In the genomic region with DNA sequence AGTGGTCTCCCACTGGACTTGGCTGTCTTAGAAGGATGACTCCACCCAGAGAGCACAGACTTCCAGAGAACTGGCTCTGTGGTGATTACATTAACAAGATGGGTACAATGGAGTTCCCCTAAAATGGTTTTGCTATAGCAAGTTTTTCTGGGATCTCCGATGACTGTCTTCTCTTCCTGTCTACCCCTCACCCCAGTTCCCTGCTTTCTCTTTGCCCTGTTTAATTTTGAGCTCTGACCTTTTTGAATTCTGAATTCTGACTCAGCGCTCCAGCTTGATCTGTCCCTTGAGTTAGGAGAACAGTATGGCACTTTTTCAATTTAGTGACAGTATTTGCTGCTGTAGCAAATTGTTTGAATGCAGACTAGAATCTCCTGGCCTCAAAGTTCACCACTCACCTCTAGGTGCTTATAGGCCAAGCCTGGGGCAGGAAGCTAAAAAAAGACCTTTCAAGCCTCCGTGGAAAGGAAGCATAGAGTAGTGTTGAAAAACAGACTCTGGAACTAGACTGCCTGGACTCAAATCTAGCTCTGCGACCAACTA, we compare ENCODE assay signal across 9 cellular contexts. TPM values are rescaled to one million over a fixed set of nuclear protein-coding genes. Genes with fewer than 3 reads are reported as not detected.
DNase-seq lines count a peak whose midpoint lies in the region; ATAC-seq and TF ChIP-seq lines count a peak whose summit lies in the region.
"Had no signal": no experiment of that assay in that cellular context is flagged by ENCODE, and none has a peak within 500 bp of the region (broad histone marks: within the 10 kb centered on the region; RNA-seq: fewer than 3 reads in every experiment).

No MANE protein-coding gene starts in this region.

- H3K27me3 Mint-ChIP-seq in activated T-cell treated with anti-CD3 and anti-CD28 coated beads, Interleukin-2, amount 50 U/mL, for 4 hours (ENCODE audit: low read depth), result no peaks in the 10 kb centered on the region

- peak overlapping the region; percentile 91 to 99 for H3K27ac ChIP-seq in ascending aorta
- peak overlapping the region in 2 of 3 donors; percentile 30 to 59 for H3K27ac ChIP-seq in right lobe of liver
- peak overlapping the region in 3 of 4 donors; percentile 62 to 99 (median 80) for H3K27ac ChIP-seq in tibial nerve

- H3K4me1 Mint-ChIP-seq in activated T-cell treated with anti-CD3 and anti-CD28 coated beads, Interleukin-2, amount 50 U/mL, for 4 hours (ENCODE audit: low read depth), result peaks cover 73% of the 10 kb centered on the region

- H3K9me3 Mint-ChIP-seq in activated T-cell treated with anti-CD3 and anti-CD28 coated beads, Interleukin-2, amount 50 U/mL, for 4 hours, result no peaks in the 10 kb centered on the region

- H3K4me1 ChIP-seq in ascending aorta (peaks cover 2 to 33% of the 10 kb centered on the region in 2 donors), right lobe of liver (no peaks in the 10 kb centered on the region), tibial nerve (peaks cover 0 to 90% (median 47%) of the 10 kb centered on the region in 4 donors)

- H3K9me3 ChIP-seq in ascending aorta, result no peaks in the 10 kb centered on the region
- no peaks in the 10 kb centered on the region for H3K9me3 ChIP-seq in right lobe of liver
- H3K9me3 ChIP-seq in tibial nerve, result no peaks in the 10 kb centered on the region

- TF ChIP-seq POLR2A in right lobe of liver (IDR thresholded peaks at IDR 0.05) (no peak), tibial nerve (IDR thresholded peaks at IDR 0.05) (no peak)

- DNase-seq in activated T-cell treated with anti-CD3 and anti-CD28 coated beads, Interleukin-2, amount 50 U/mL, for 4 hours, result no peak
- no peak for DNase-seq in activated T-cell treated with anti-CD3 and anti-CD28 coated beads for 4 hours
- DNase-seq in ascending aorta (ENCODE audit: low spot score in 2 of 2), result no peak
- no peak for DNase-seq in right lobe of liver
- DNase-seq in tibial nerve (ENCODE audit: low spot score in 2 of 2), result no peak
- DNase-seq in cortex of kidney (lab: John Stamatoyannopoulos, UW), result no peak
- DNase-seq in NCI-H82 (lab: John Stamatoyannopoulos, UW), result no peak
- DNase-seq: NCI-H187 had no signal

- H3K36me3 ChIP-seq in ascending aorta (no peaks in the 10 kb centered on the region), right lobe of liver (no peaks in the 10 kb centered on the region), tibial nerve (no peaks in the 10 kb centered on the region)

- intact Hi-C loops in ascending aorta (cut with DNase I) (loop anchor here (2.0 kb wide), 2 partner anchors 14 to 22 kb away; no protein-coding TSS in a partner anchor), right lobe of liver (cut with DNase I) (no loop called here)

- TF ChIP-seq CTCF in ascending aorta (IDR thresholded peaks at IDR 0.05) (no peak), right lobe of liver (IDR thresholded peaks at IDR 0.05) (peak in 1 of 4 donors; percentile 23), tibial nerve (IDR thresholded peaks at IDR 0.05) (no peak)

- no peaks in the 10 kb centered on the region for H3K27me3 ChIP-seq in ascending aorta
- H3K27me3 ChIP-seq in right lobe of liver, result no peaks in the 10 kb centered on the region
- H3K27me3 ChIP-seq in tibial nerve, result peaks cover 0 to 5% of the 10 kb centered on the region in 2 donors

- peak overlapping the region; percentile 1 to 73 for H3K4me3 ChIP-seq in ascending aorta
- no peak overlapping the region for H3K4me3 ChIP-seq in right lobe of liver
- H3K4me3 ChIP-seq in tibial nerve, result no peak overlapping the region

- H3K4me3 Mint-ChIP-seq in activated T-cell treated with anti-CD3 and anti-CD28 coated beads, Interleukin-2, amount 50 U/mL, for 4 hours, result peak overlapping the region; percentile 94

- peaks cover 40% of the 10 kb centered on the region for H3K36me3 Mint-ChIP-seq in activated T-cell treated with anti-CD3 and anti-CD28 coated beads, Interleukin-2, amount 50 U/mL, for 4 hours (ENCODE audit: insufficient read depth)

- ATAC-seq in activated T-cell treated with anti-CD3 and anti-CD28 coated beads, Interleukin-2, amount 50 U/mL, for 4 hours, result peak; percentile 63 to 71
- ATAC-seq in right lobe of liver (peak; percentile 15 to 53 (median 36)), GM21825 (IDR thresholded peaks at IDR 0.05; ENCODE audit: unreplicated experiment) (no peak)

- 54% methylated on average over 4 of the region's 4 CpGs for WGBS in right lobe of liver (ENCODE audit: insufficient coverage, low coverage, low lambda C conversion rate, missing lambda C conversion rate)
- WGBS in tibial nerve, 2 donors, result 28 to 52% methylated on average over 4 of the region's 4 CpGs

- TF ChIP-seq EP300 in tibial nerve (IDR thresholded peaks at IDR 0.05), result no peak

RNA-seq across cellular contexts. Expression of a gene that starts 7.0 kb away (rescaled TPM):
- 100 to 1,000 TPM; 403 to 452 (median 429) TPM for total RNA-seq in activated T-cell treated with anti-CD3 and anti-CD28 coated beads, Interleukin-2, amount 50 U/mL, for 4 hours
- 338 TPM for total RNA-seq in ascending aorta
- 100 to 1,000 TPM in 3 of 6 experiments, 10 to 100 TPM in 3; 63.6 to 150 (median 104) TPM for total RNA-seq in right lobe of liver
- 100 to 1,000 TPM; 215 to 284 (median 258) TPM for total RNA-seq in tibial nerve

Comparison
In these comparisons a context has a peak if more than half of its experiments do, and no peak if none do; other contexts are left out.
1. H3K27ac ChIP-seq: peak in every context shown above with its lines; median percentile 95 in ascending aorta; 80 in tibial nerve; 44 in right lobe of liver.
2. H3K4me3 ChIP-seq: peak in ascending aorta (2 of 2); none in right lobe of liver (0 of 3) and tibial nerve (0 of 4).